In genomic region chr2:5549061-5549601, GRCh38 we compare ENCODE assay signal across 18 cellular contexts.
DNase-seq lines count a peak whose midpoint lies in the region; ATAC-seq, FAIRE-seq and TF ChIP-seq lines count a peak whose summit lies in the region.
"Had no signal": no experiment of that assay in that cellular context is flagged by ENCODE, and none has a peak within 500 bp of the region (broad histone marks: within the 10 kb centered on the region; RNA-seq: fewer than 3 reads in every experiment).

No MANE protein-coding gene starts in this region.

- no peaks in the 10 kb centered on the region for H3K27me3 ChIP-seq in AG04450 (ENCODE audit: control insufficient read depth, insufficient read depth, low read length)
- no peaks in the 10 kb centered on the region for H3K27me3 ChIP-seq in bronchial epithelial cell (ENCODE audit: control insufficient read depth, insufficient read depth, low read length)
- no peaks in the 10 kb centered on the region for H3K27me3 ChIP-seq in stomach
- H3K27me3 ChIP-seq: esophagus muscularis mucosa, tibial artery had no signal

- DNase-seq in AG04450 (ENCODE audit: low read depth, low spot score) = peak; percentile 15
- DNase-seq in NCI-H2171 (lab: John Stamatoyannopoulos, UW) = peak; percentile 8
- peak; percentile 14 for DNase-seq in bronchial epithelial cell (ENCODE audit: low read depth)
- no peak for DNase-seq in mesothelial cell of epicardium (ENCODE audit: low spot score in 2 of 2, unreplicated experiment in 2 of 2)
- DNase-seq in activated T-cell treated with anti-CD3 and anti-CD28 coated beads, Interleukin-2, amount 50 U/mL, for 4 hours = no peak
- no peak for DNase-seq in NCI-H2081 treated with DMSO at 0.1 percent for 48 hours (lab: John Stamatoyannopoulos, UW)
- no peak for DNase-seq in stomach
- DNase-seq: activated CD4-positive, alpha-beta T cell treated with anti-CD3 and anti-CD28 coated beads for 48 hours; activated naive CD8-positive, alpha-beta T cell treated with anti-CD3 and anti-CD28 coated beads, Interleukin-2, amount 50 U/mL, for 24 hours; left colon; NCI-H1694 treated with DMSO at 0.1 percent for 48 hours; stimulated activated CD4-positive, alpha-beta T cell treated with anti-CD3 and anti-CD28 coated beads, Interleukin-2, amount 100 ng/mL, for 48 hours; T-helper 9 cell; tibial artery had no signal

- ATAC-seq in activated T-cell treated with anti-CD3 and anti-CD28 coated beads, Interleukin-2, amount 50 U/mL, for 4 hours = no peak
- ATAC-seq in HG02938 (IDR thresholded peaks at IDR 0.05; ENCODE audit: unreplicated experiment) = no peak
- ATAC-seq: activated naive CD8-positive, alpha-beta T cell treated with anti-CD3 and anti-CD28 coated beads, Interleukin-2, amount 50 U/mL, for 24 hours; left colon had no signal

- TF ChIP-seq CTCF in AG04450 (IDR thresholded peaks at IDR 0.05; ENCODE audit: low read depth, low read length) (no peak), bronchial epithelial cell (IDR thresholded peaks at IDR 0.05; ENCODE audit: insufficient read depth, low read length, severe bottlenecking) (no peak), mesothelial cell of epicardium (IDR thresholded peaks at IDR 0.05; ENCODE audit: unreplicated experiment) (no peak), stomach (IDR thresholded peaks at IDR 0.05) (no peak)

- 37 to 45% (median 40%) methylated on average over 5 of the region's 5 CpGs for WGBS in stomach, 5 donors

- TF ChIP-seq POLR2A in stomach (IDR thresholded peaks at IDR 0.05) = no peak

- H3K4me3 ChIP-seq in AG04450 (ENCODE audit: low read depth, low read length) (no peak overlapping the region), bronchial epithelial cell (ENCODE audit: low read depth, low read length) (no peak overlapping the region), stomach (no peak overlapping the region)
- H3K4me3 ChIP-seq: esophagus muscularis mucosa, tibial artery had no signal

- no peak overlapping the region for H3K4me3 Mint-ChIP-seq in mesothelial cell of epicardium
- H3K4me3 Mint-ChIP-seq in activated T-cell treated with anti-CD3 and anti-CD28 coated beads, Interleukin-2, amount 50 U/mL, for 4 hours = no peak overlapping the region
- H3K4me3 Mint-ChIP-seq: activated naive CD8-positive, alpha-beta T cell treated with anti-CD3 and anti-CD28 coated beads, Interleukin-2, amount 50 U/mL, for 24 hours; dendritic cell treated with granulocyte-macrophage colony-stimulating factor and Interleukin-4, amounts not matched to agents 40 ng/mL and 50 ng/mL, for 4 days had no signal

- H3K27ac Mint-ChIP-seq in mesothelial cell of epicardium = peak overlapping the region; percentile 97
- H3K27ac Mint-ChIP-seq: activated naive CD8-positive, alpha-beta T cell treated with anti-CD3 and anti-CD28 coated beads, Interleukin-2, amount 50 U/mL, for 24 hours; dendritic cell treated with granulocyte-macrophage colony-stimulating factor and Interleukin-4, amounts not matched to agents 40 ng/mL and 50 ng/mL, for 4 days had no signal

- H3K27ac ChIP-seq in AG04450 (ENCODE audit: low read depth, low read length) (no peak overlapping the region), stomach (no peak overlapping the region)
- H3K27ac ChIP-seq: esophagus muscularis mucosa, KMS-11, tibial artery had no signal

- POLR2A ChIA-PET in AG04450 (lab: Yijun Ruan, JAX) = no interaction called here

- H3K36me3 Mint-ChIP-seq in mesothelial cell of epicardium = peaks cover 8% of the 10 kb centered on the region
- no peaks in the 10 kb centered on the region for H3K36me3 Mint-ChIP-seq in activated T-cell treated with anti-CD3 and anti-CD28 coated beads, Interleukin-2, amount 50 U/mL, for 4 hours (ENCODE audit: insufficient read depth)

- no peaks in the 10 kb centered on the region for H3K4me1 ChIP-seq in stomach
- H3K4me1 ChIP-seq: tibial artery had no signal

- intact Hi-C loops in stomach (cut with DNase I; ENCODE audit: low total_unique reads) = no loop called here

- CTCF ChIA-PET in AG04450 (lab: Charles Lee) = no interaction called here

- no peaks in the 10 kb centered on the region for H3K27me3 Mint-ChIP-seq in mesothelial cell of epicardium (ENCODE audit: low read depth)
- no peaks in the 10 kb centered on the region for H3K27me3 Mint-ChIP-seq in activated T-cell treated with anti-CD3 and anti-CD28 coated beads, Interleukin-2, amount 50 U/mL, for 4 hours (ENCODE audit: low read depth)
- H3K27me3 Mint-ChIP-seq: activated naive CD8-positive, alpha-beta T cell treated with anti-CD3 and anti-CD28 coated beads, Interleukin-2, amount 50 U/mL, for 24 hours; dendritic cell treated with granulocyte-macrophage colony-stimulating factor and Interleukin-4, amounts not matched to agents 40 ng/mL and 50 ng/mL, for 4 days had no signal

- H3K36me3 ChIP-seq in bronchial epithelial cell (ENCODE audit: control insufficient read depth, insufficient read depth, low read length) (no peaks in the 10 kb centered on the region), stomach (no peaks in the 10 kb centered on the region)
- H3K36me3 ChIP-seq: esophagus muscularis mucosa, tibial artery had no signal

- peaks cover 22% of the 10 kb centered on the region for H3K4me1 Mint-ChIP-seq in mesothelial cell of epicardium
- no peaks in the 10 kb centered on the region for H3K4me1 Mint-ChIP-seq in activated T-cell treated with anti-CD3 and anti-CD28 coated beads, Interleukin-2, amount 50 U/mL, for 4 hours (ENCODE audit: low read depth)
- H3K4me1 Mint-ChIP-seq: activated naive CD8-positive, alpha-beta T cell treated with anti-CD3 and anti-CD28 coated beads, Interleukin-2, amount 50 U/mL, for 24 hours had no signal

- no peak for TF ChIP-seq EP300 in stomach (IDR thresholded peaks at IDR 0.05)

- H3K9me3 Mint-ChIP-seq in mesothelial cell of epicardium = peaks cover 26% of the 10 kb centered on the region
- peaks cover 18% of the 10 kb centered on the region for H3K9me3 Mint-ChIP-seq in activated T-cell treated with anti-CD3 and anti-CD28 coated beads, Interleukin-2, amount 50 U/mL, for 4 hours

- no peak for FAIRE-seq in bronchial epithelial cell (lab: Jason Lieb, UNC)

- H3K9me3 ChIP-seq in AG04450 (ENCODE audit: control insufficient read depth, insufficient read depth, low read length) (peaks cover 5% of the 10 kb centered on the region), stomach (peaks cover 0 to 9% (median 8%) of the 10 kb centered on the region in 4 donors)

Comparison
In these comparisons a context has a peak if more than half of its experiments do, and no peak if none do; other contexts are left out.
1. DNase-seq: peak in AG04450 (single experiment), NCI-H2171 (single experiment) and bronchial epithelial cell (single experiment); none in mesothelial cell of epicardium (0 of 2), activated T-cell treated with anti-CD3 and anti-CD28 coated beads, Interleukin-2, amount 50 U/mL, for 4 hours (single experiment), NCI-H2081 treated with DMSO at 0.1 percent for 48 hours (single experiment) and stomach (single experiment).